Comparison of ENCODE assay signal across 8 cellular contexts in genomic region chr17:60077672-60078519, GRCh38. TPM values are rescaled to one million over a fixed set of nuclear protein-coding genes. Genes with fewer than 3 reads are reported as not detected.
DNase-seq lines count a peak whose midpoint lies in the region; ATAC-seq and TF ChIP-seq lines count a peak whose summit lies in the region.

No MANE protein-coding gene starts in this region.

- peaks cover 8% of the 10 kb centered on the region for H3K4me1 Mint-ChIP-seq in activated T-helper 17 cell treated with anti-CD3 and anti-CD28 coated beads, Interleukin-2, amount 50 U/mL, for 72 hours
- peaks cover 10% of the 10 kb centered on the region for H3K4me1 Mint-ChIP-seq in glutamatergic neuron (ENCODE audit: low read depth, unreplicated experiment)

- no peaks in the 10 kb centered on the region for H3K9me2 ChIP-seq in GM23248 (ENCODE audit: insufficient read depth)

- H3K4me1 ChIP-seq in ES-I3 (ENCODE audit: insufficient read depth, low read length) (peaks cover 18% of the 10 kb centered on the region), GM23248 (ENCODE audit: insufficient read depth) (peaks cover 39% of the 10 kb centered on the region)

- H2AFZ ChIP-seq in GM23248, result peak overlapping the region; percentile 88

- no peaks in the 10 kb centered on the region for H3K27me3 ChIP-seq in GM23248 (replicated peaks; ENCODE audit: insufficient read depth)

- H4K20me1 ChIP-seq in GM23248 (ENCODE audit: insufficient read depth), result no peaks in the 10 kb centered on the region

- peaks cover 57% of the 10 kb centered on the region for H3K79me2 ChIP-seq in GM23248 (ENCODE audit: insufficient read depth)

- WGBS in GM23248 (ENCODE audit: low coverage in 1 of 2, low lambda C conversion rate in 2 of 2, missing lambda C conversion rate in 2 of 2), 2 experiments, result 17 to 18% methylated on average over 18 of the region's 18 CpGs

- H3K36me3 ChIP-seq in ES-I3 (ENCODE audit: insufficient read depth, low read length) (peaks cover 13% of the 10 kb centered on the region), GM23248 (ENCODE audit: low read depth) (peaks cover 27% of the 10 kb centered on the region)

- H3K4me3 Mint-ChIP-seq in activated T-helper 17 cell treated with anti-CD3 and anti-CD28 coated beads, Interleukin-2, amount 50 U/mL, for 72 hours, result peak overlapping the region; percentile 90
- H3K4me3 Mint-ChIP-seq in glutamatergic neuron (ENCODE audit: unreplicated experiment), result peak overlapping the region; percentile 87

- in situ Hi-C loops in GM23248 (cut with MboI), result no loop called here

- H3K27ac Mint-ChIP-seq in activated T-helper 17 cell treated with anti-CD3 and anti-CD28 coated beads, Interleukin-2, amount 50 U/mL, for 72 hours, result peak overlapping the region; percentile 95
- peak overlapping the region; percentile 93 for H3K27ac Mint-ChIP-seq in glutamatergic neuron (ENCODE audit: unreplicated experiment)

- H3K9me3 ChIP-seq in ES-I3 (ENCODE audit: control insufficient read depth, insufficient read depth, low read length), result no peaks in the 10 kb centered on the region
- no peaks in the 10 kb centered on the region for H3K9me3 ChIP-seq in GM23248 (ENCODE audit: low read depth)

- no peak for TF ChIP-seq CTCF in glutamatergic neuron (IDR thresholded peaks at IDR 0.05; ENCODE audit: partially characterized antibody, unreplicated experiment)

- peak overlapping the region; percentile 89 for H3K4me3 ChIP-seq in GM23248

- peak; percentile 69 for DNase-seq in GM23248
- peak; percentile 20 for DNase-seq in NCI-H345 treated with DMSO at 0.1 percent for 48 hours (lab: John Stamatoyannopoulos, UW; ENCODE audit: unreplicated experiment)
- no peak for DNase-seq in glutamatergic neuron
- peak; percentile 22 for DNase-seq in renal cortical epithelial cell (ENCODE audit: low read depth)
- DNase-seq in COR-L47 (lab: John Stamatoyannopoulos, UW), result no peak
- no peak for DNase-seq in dedifferentiated amniotic fluid mesenchymal stem cell (ENCODE audit: extremely low spot score)

- peaks cover 45% of the 10 kb centered on the region for H3F3A ChIP-seq in GM23248 (ENCODE audit: insufficient read depth)

- H3K9me3 Mint-ChIP-seq in activated T-helper 17 cell treated with anti-CD3 and anti-CD28 coated beads, Interleukin-2, amount 50 U/mL, for 72 hours, result no peaks in the 10 kb centered on the region
- peaks cover 7% of the 10 kb centered on the region for H3K9me3 Mint-ChIP-seq in glutamatergic neuron (ENCODE audit: unreplicated experiment)

- ATAC-seq in activated T-helper 17 cell treated with anti-CD3 and anti-CD28 coated beads, Interleukin-2, amount 50 U/mL, for 72 hours (replicated peaks), result peak; percentile 75

- H3K9ac ChIP-seq in ES-I3 (ENCODE audit: low read depth, low read length), result peak overlapping the region; percentile 83
- H3K9ac ChIP-seq in GM23248, result peak overlapping the region; percentile 79

- no peaks in the 10 kb centered on the region for H3K27me3 Mint-ChIP-seq in activated T-helper 17 cell treated with anti-CD3 and anti-CD28 coated beads, Interleukin-2, amount 50 U/mL, for 72 hours
- no peaks in the 10 kb centered on the region for H3K27me3 Mint-ChIP-seq in glutamatergic neuron (ENCODE audit: unreplicated experiment)

- H3K27ac ChIP-seq in GM23248, result peak overlapping the region; percentile 80

- H3K4me2 ChIP-seq in GM23248 (ENCODE audit: unreplicated experiment), result peak overlapping the region; percentile 91

- peaks cover 46% of the 10 kb centered on the region for H3K36me3 Mint-ChIP-seq in activated T-helper 17 cell treated with anti-CD3 and anti-CD28 coated beads, Interleukin-2, amount 50 U/mL, for 72 hours (ENCODE audit: low read depth)
- no peaks in the 10 kb centered on the region for H3K36me3 Mint-ChIP-seq in glutamatergic neuron (ENCODE audit: unreplicated experiment)

RNA-seq across cellular contexts. Expression of gene HEATR6, which starts 0.8 kb away (rescaled TPM):
- 14.9 and 29.3 TPM in 2 replicates for total RNA-seq in GM23248 (2014; rRNA removed; shearing (Covaris generic))
- polyA plus RNA-seq in GM23248 (2016; fragmentation: Nextera tagmentation; extraction: Ambion mirVana), result 11.2 and 12.4 TPM in 2 replicates
- total RNA-seq in activated T-helper 17 cell treated with anti-CD3 and anti-CD28 coated beads, Interleukin-2, amount 50 U/mL, for 72 hours, result 10 to 100 TPM; 30.5 to 31.5 TPM
- total RNA-seq in glutamatergic neuron (ENCODE audit: unreplicated experiment), result 28.0 TPM
- total RNA-seq in renal cortical epithelial cell, result 9.4 and 34.1 TPM in 2 replicates

Comparison
In these comparisons a context has a peak if more than half of its experiments do, and no peak if none do; other contexts are left out.
1. DNase-seq: peak in GM23248 (single experiment), NCI-H345 treated with DMSO at 0.1 percent for 48 hours (single experiment) and renal cortical epithelial cell (single experiment); none in glutamatergic neuron (single experiment), COR-L47 (single experiment) and dedifferentiated amniotic fluid mesenchymal stem cell (single experiment).